ENCODE assay signal across 24 cellular contexts in genomic region chr22:50550395-50550794, GRCh38. TPM values are rescaled to one million over a fixed set of nuclear protein-coding genes. Genes with fewer than 3 reads are reported as not detected.
DNase-seq lines count a peak whose midpoint lies in the region; ATAC-seq and TF ChIP-seq lines count a peak whose summit lies in the region.
"Had no signal": no experiment of that assay in that cellular context is flagged by ENCODE, and none has a peak within 500 bp of the region (broad histone marks: within the 10 kb centered on the region; RNA-seq: fewer than 3 reads in every experiment).

No MANE protein-coding gene starts in this region.

- TF ChIP-seq CTCF in CD4-positive, alpha-beta T cell (IDR thresholded peaks at IDR 0.05) = no peak
- no peak for TF ChIP-seq CTCF in natural killer cell (IDR thresholded peaks at IDR 0.05)

- no peaks in the 10 kb centered on the region for H3K9me3 Mint-ChIP-seq in T-helper 1 cell treated with Interleukin-12 subunit alpha and Interleukin-12 subunit beta and Interleukin-4 antibody, amounts not matched to agents 30 μg/mL and 1 μg/mL, for 36 hours
- H3K9me3 Mint-ChIP-seq in CD4-positive, alpha-beta T cell = no peaks in the 10 kb centered on the region
- no peaks in the 10 kb centered on the region for H3K9me3 Mint-ChIP-seq in activated T-helper 2 cell treated with anti-CD3 and anti-CD28 coated beads, Interferon-gamma antibody, Interleukin-2, Interleukin-4, amounts not matched to agents 10 μg/mL and 5 μg/mL and 100 μg/mL, durations not matched to agents 14 hours and 24 hours and 36 hours
- H3K9me3 Mint-ChIP-seq in natural killer cell = no peaks in the 10 kb centered on the region
- H3K9me3 Mint-ChIP-seq: dendritic cell treated with granulocyte-macrophage colony-stimulating factor and Interleukin-4, amounts not matched to agents 40 ng/mL and 50 ng/mL, for 4 days had no signal

- DNase-seq in T-helper 1 cell = no peak
- DNase-seq in CD4-positive, alpha-beta T cell = no peak
- DNase-seq in activated T-helper 2 cell treated with anti-CD3 and anti-CD28 coated beads, Interferon-gamma antibody, Interleukin-2, Interleukin-4, amounts not matched to agents 10 μg/mL and 5 μg/mL and 100 μg/mL, durations not matched to agents 14 hours and 24 hours and 36 hours (ENCODE audit: low spot score) = no peak
- no peak for DNase-seq in natural killer cell
- no peak for DNase-seq in amygdala (lab: John Stamatoyannopoulos, UW)
- DNase-seq in D341Med (ENCODE audit: low spot score) = no peak
- DNase-seq: activated CD8-positive, alpha-beta memory T cell treated with anti-CD3 and anti-CD28 coated beads, Interleukin-2, amount 50 U/mL, for 4 hours; adrenal gland; heart left ventricle; left ventricle myocardium inferior; midbrain; small intestine; stimulated activated CD4-positive, alpha-beta T cell treated with anti-CD3 and anti-CD28 coated beads, Interleukin-4, amount 100 ng/mL, for 1 hour; T-helper 9 cell had no signal

- peaks cover 25% of the 10 kb centered on the region for H3K4me1 Mint-ChIP-seq in T-helper 1 cell treated with Interleukin-12 subunit alpha and Interleukin-12 subunit beta and Interleukin-4 antibody, amounts not matched to agents 30 μg/mL and 1 μg/mL, for 36 hours (ENCODE audit: low read depth)
- H3K4me1 Mint-ChIP-seq in CD4-positive, alpha-beta T cell (ENCODE audit: low read depth) = peaks cover 26% of the 10 kb centered on the region
- H3K4me1 Mint-ChIP-seq in activated T-helper 2 cell treated with anti-CD3 and anti-CD28 coated beads, Interferon-gamma antibody, Interleukin-2, Interleukin-4, amounts not matched to agents 10 μg/mL and 5 μg/mL and 100 μg/mL, durations not matched to agents 14 hours and 24 hours and 36 hours (ENCODE audit: low read depth) = peaks cover 14% of the 10 kb centered on the region
- peaks cover 5 to 27% of the 10 kb centered on the region in 2 donors for H3K4me1 Mint-ChIP-seq in natural killer cell

- intact Hi-C loops in CD4-positive, alpha-beta T cell (cut with DNase I, micrococcal nuclease) = no loop called here
- intact Hi-C loops in activated T-helper 2 cell treated with anti-CD3 and anti-CD28 coated beads, Interferon-gamma antibody, Interleukin-2, Interleukin-4, amounts not matched to agents 10 μg/mL and 5 μg/mL and 100 μg/mL, durations not matched to agents 14 hours and 24 hours and 36 hours (cut with micrococcal nuclease) = no loop called here
- intact Hi-C loops in natural killer cell (cut with micrococcal nuclease) = no loop called here

- ATAC-seq in CD4-positive, alpha-beta T cell (ENCODE audit: poor library complexity) = no peak
- ATAC-seq in natural killer cell = no peak
- ATAC-seq in GM18861 (IDR thresholded peaks at IDR 0.05; ENCODE audit: unreplicated experiment) = no peak
- ATAC-seq: heart left ventricle, upper lobe of right lung had no signal

- H3K27me3 ChIP-seq in CD4-positive, alpha-beta T cell (ENCODE audit: control insufficient read depth, insufficient read depth, low read length) = no peaks in the 10 kb centered on the region

- no peaks in the 10 kb centered on the region for H3K9me3 ChIP-seq in CD4-positive, alpha-beta T cell (ENCODE audit: control insufficient read depth, low read length)
- H3K9me3 ChIP-seq: adrenal gland, HAP-1, heart left ventricle, left ventricle myocardium inferior, neutrophil, upper lobe of right lung had no signal

- peaks cover 8% of the 10 kb centered on the region for H3K36me3 Mint-ChIP-seq in T-helper 1 cell treated with Interleukin-12 subunit alpha and Interleukin-12 subunit beta and Interleukin-4 antibody, amounts not matched to agents 30 μg/mL and 1 μg/mL, for 36 hours (ENCODE audit: low read depth)
- no peaks in the 10 kb centered on the region for H3K36me3 Mint-ChIP-seq in CD4-positive, alpha-beta T cell (ENCODE audit: low read depth)
- H3K36me3 Mint-ChIP-seq in activated T-helper 2 cell treated with anti-CD3 and anti-CD28 coated beads, Interferon-gamma antibody, Interleukin-2, Interleukin-4, amounts not matched to agents 10 μg/mL and 5 μg/mL and 100 μg/mL, durations not matched to agents 14 hours and 24 hours and 36 hours (ENCODE audit: low read depth) = peaks cover 3% of the 10 kb centered on the region
- no peaks in the 10 kb centered on the region for H3K36me3 Mint-ChIP-seq in natural killer cell

- CTCF ChIA-PET in CD4-positive, alpha-beta T cell (lab: Charles Lee) = interaction anchor here (2.1 to 3.6 kb wide), 2 partner anchors 12 to 25 kb away, joined by 8 to 11 read pairs; partner anchors contain the start of genes SCO2 and SYCE3

- H3K27ac Mint-ChIP-seq in T-helper 1 cell treated with Interleukin-12 subunit alpha and Interleukin-12 subunit beta and Interleukin-4 antibody, amounts not matched to agents 30 μg/mL and 1 μg/mL, for 36 hours = peak overlapping the region; percentile 65
- peak overlapping the region; percentile 77 for H3K27ac Mint-ChIP-seq in CD4-positive, alpha-beta T cell
- peak overlapping the region; percentile 55 for H3K27ac Mint-ChIP-seq in activated T-helper 2 cell treated with anti-CD3 and anti-CD28 coated beads, Interferon-gamma antibody, Interleukin-2, Interleukin-4, amounts not matched to agents 10 μg/mL and 5 μg/mL and 100 μg/mL, durations not matched to agents 14 hours and 24 hours and 36 hours
- H3K27ac Mint-ChIP-seq in natural killer cell = peak overlapping the region in 1 of 2 donors; percentile 40
- H3K27ac Mint-ChIP-seq: dendritic cell treated with granulocyte-macrophage colony-stimulating factor and Interleukin-4, amounts not matched to agents 40 ng/mL and 50 ng/mL, for 4 days had no signal

- POLR2A ChIA-PET in CD4-positive, alpha-beta T cell (lab: Charles Lee) = interaction anchor here (0.9 to 5.0 kb wide), 4 partner anchors 11 to 71 kb away, joined by 3 to 87 read pairs (median 9); partner anchors contain the start of gene SCO2

- peak overlapping the region; percentile 75 for H3K4me3 Mint-ChIP-seq in T-helper 1 cell treated with Interleukin-12 subunit alpha and Interleukin-12 subunit beta and Interleukin-4 antibody, amounts not matched to agents 30 μg/mL and 1 μg/mL, for 36 hours
- H3K4me3 Mint-ChIP-seq in CD4-positive, alpha-beta T cell = peak overlapping the region; percentile 87
- H3K4me3 Mint-ChIP-seq in activated T-helper 2 cell treated with anti-CD3 and anti-CD28 coated beads, Interferon-gamma antibody, Interleukin-2, Interleukin-4, amounts not matched to agents 10 μg/mL and 5 μg/mL and 100 μg/mL, durations not matched to agents 14 hours and 24 hours and 36 hours (ENCODE audit: low read depth) = peak overlapping the region; percentile 69
- peak overlapping the region; percentile 74 for H3K4me3 Mint-ChIP-seq in natural killer cell
- H3K4me3 Mint-ChIP-seq: dendritic cell treated with granulocyte-macrophage colony-stimulating factor and Interleukin-4, amounts not matched to agents 40 ng/mL and 50 ng/mL, for 4 days had no signal

- no peaks in the 10 kb centered on the region for H3K27me3 Mint-ChIP-seq in T-helper 1 cell treated with Interleukin-12 subunit alpha and Interleukin-12 subunit beta and Interleukin-4 antibody, amounts not matched to agents 30 μg/mL and 1 μg/mL, for 36 hours (ENCODE audit: low read depth)
- no peaks in the 10 kb centered on the region for H3K27me3 Mint-ChIP-seq in CD4-positive, alpha-beta T cell
- H3K27me3 Mint-ChIP-seq in activated T-helper 2 cell treated with anti-CD3 and anti-CD28 coated beads, Interferon-gamma antibody, Interleukin-2, Interleukin-4, amounts not matched to agents 10 μg/mL and 5 μg/mL and 100 μg/mL, durations not matched to agents 14 hours and 24 hours and 36 hours (ENCODE audit: low read depth) = no peaks in the 10 kb centered on the region
- H3K27me3 Mint-ChIP-seq in natural killer cell (ENCODE audit: low read depth in 2 of 2) = no peaks in the 10 kb centered on the region

- no peak overlapping the region for H3K27ac ChIP-seq in CD4-positive, alpha-beta T cell (ENCODE audit: low read depth, low read length)
- H3K27ac ChIP-seq: 22Rv1, adrenal gland, heart left ventricle, left ventricle myocardium inferior, neutrophil, upper lobe of right lung had no signal

RNA-seq across cellular contexts. Expression of gene KLHDC7B, which starts 4.7 kb away (rescaled TPM):
- 1 to 10 TPM; 2.3 TPM for total RNA-seq in CD4-positive, alpha-beta T cell
- 3.0 and 3.3 TPM in 2 replicates for total RNA-seq in activated T-helper 2 cell treated with anti-CD3 and anti-CD28 coated beads, Interferon-gamma antibody, Interleukin-2, Interleukin-4, amounts not matched to agents 10 μg/mL and 5 μg/mL and 100 μg/mL, durations not matched to agents 14 hours and 24 hours and 36 hours
- 1 to 10 TPM; 2.4 to 6.9 (median 5.3) TPM for total RNA-seq in natural killer cell
- total RNA-seq: endothelial cell of umbilical vein, left ventricle myocardium inferior, subcutaneous adipose tissue had no signal

RNA-seq across cellular contexts. Expression of gene SYCE3, which starts 12.3 kb away (rescaled TPM):
- total RNA-seq in CD4-positive, alpha-beta T cell = not detected
- total RNA-seq in activated T-helper 2 cell treated with anti-CD3 and anti-CD28 coated beads, Interferon-gamma antibody, Interleukin-2, Interleukin-4, amounts not matched to agents 10 μg/mL and 5 μg/mL and 100 μg/mL, durations not matched to agents 14 hours and 24 hours and 36 hours = 0.62 TPM in 1 of 2 replicates, not detected in the other
- not detected for total RNA-seq in natural killer cell
- total RNA-seq: endothelial cell of umbilical vein, heart left ventricle, left ventricle myocardium inferior, SK-MEL-5, upper lobe of right lung had no signal

RNA-seq across cellular contexts. Expression of gene TYMP, which starts 20.6 kb away (rescaled TPM):
- 10 to 100 TPM in 1 of 2 experiments, 1 to 10 TPM in 1; 9.9 to 10.0 TPM for total RNA-seq in CD4-positive, alpha-beta T cell
- total RNA-seq in activated T-helper 2 cell treated with anti-CD3 and anti-CD28 coated beads, Interferon-gamma antibody, Interleukin-2, Interleukin-4, amounts not matched to agents 10 μg/mL and 5 μg/mL and 100 μg/mL, durations not matched to agents 14 hours and 24 hours and 36 hours = 35.9 and 36.9 TPM in 2 replicates
- total RNA-seq in natural killer cell = 10 to 100 TPM; 17.7 to 44.6 (median 32.4) TPM

RNA-seq across cellular contexts. Expression of gene SCO2, which starts 25.0 kb away (rescaled TPM):
- total RNA-seq in CD4-positive, alpha-beta T cell = 1 to 10 TPM in 1 of 2 experiments, under 1 TPM in 1; 0.61 to 5.6 TPM
- total RNA-seq in activated T-helper 2 cell treated with anti-CD3 and anti-CD28 coated beads, Interferon-gamma antibody, Interleukin-2, Interleukin-4, amounts not matched to agents 10 μg/mL and 5 μg/mL and 100 μg/mL, durations not matched to agents 14 hours and 24 hours and 36 hours = 3.8 and 8.7 TPM in 2 replicates
- total RNA-seq in natural killer cell = 10 to 100 TPM in 1 of 3 donors, 1 to 10 TPM in 2; 2.8 to 13.5 (median 8.4) TPM
- total RNA-seq: left ventricle myocardium inferior had no signal

RNA-seq across cellular contexts. Expression of gene CPT1B, which starts 27.8 kb away (rescaled TPM):
- 10 to 100 TPM; 59.1 to 68.3 TPM for total RNA-seq in CD4-positive, alpha-beta T cell
- 68.2 and 74.3 TPM in 2 replicates for total RNA-seq in activated T-helper 2 cell treated with anti-CD3 and anti-CD28 coated beads, Interferon-gamma antibody, Interleukin-2, Interleukin-4, amounts not matched to agents 10 μg/mL and 5 μg/mL and 100 μg/mL, durations not matched to agents 14 hours and 24 hours and 36 hours
- total RNA-seq in natural killer cell = 10 to 100 TPM; 53.1 to 75.7 (median 55.5) TPM
